In the genomic region with DNA sequence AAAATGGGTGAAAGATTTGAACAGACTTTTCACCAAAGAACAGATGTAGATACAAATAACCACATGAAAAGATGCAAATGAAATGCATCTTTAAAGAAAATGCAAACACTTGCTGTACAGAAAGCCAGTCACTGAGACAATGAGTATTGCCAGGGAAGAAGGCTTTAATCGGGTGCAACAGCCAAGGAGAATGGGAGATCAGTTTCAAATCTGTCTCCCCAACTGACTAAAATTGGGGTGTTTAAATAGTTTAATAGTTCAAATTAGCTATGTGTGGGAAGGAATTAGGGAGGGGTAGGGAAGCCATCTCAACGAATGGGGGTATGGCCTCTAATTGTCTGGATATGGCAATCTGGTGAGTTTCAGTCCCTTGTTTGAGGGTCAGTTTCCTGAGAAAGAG, we compare ENCODE assay signal across 32 cellular contexts.
"Had no signal": no experiment of that assay in that cellular context is flagged by ENCODE, and none has a peak within 500 bp of the region (broad histone marks: within the 10 kb centered on the region; RNA-seq: fewer than 3 reads in every experiment).

No MANE protein-coding gene starts in this region.

- H3K9me3 ChIP-seq: adrenal gland, body of pancreas had no signal

- H3K27ac Mint-ChIP-seq: activated CD4-positive, alpha-beta memory T cell treated with anti-CD3 and anti-CD28 coated beads for 36 hours; activated CD4-positive, alpha-beta T cell treated with anti-CD3 and anti-CD28 coated beads for 36 hours; activated CD4-positive, alpha-beta T cell treated with anti-CD3 and anti-CD28 coated beads, Interleukin-2, amount 10 ng/mL, durations not matched to agents 24 days and 14 days; activated CD8-positive, alpha-beta T cell treated with anti-CD3 and anti-CD28 coated beads, Interleukin-2, amount 10 ng/mL, durations not matched to agents 7 days and 5 days; activated naive CD4-positive, alpha-beta T cell treated with anti-CD3 and anti-CD28 coated beads for 36 hours; activated naive CD4-positive, alpha-beta T cell treated with anti-CD3 and anti-CD28 coated beads, Interleukin-2, amount 50 U/mL, for 24 hours; activated naive CD8-positive, alpha-beta T cell treated with anti-CD3 and anti-CD28 coated beads for 36 hours; activated naive CD8-positive, alpha-beta T cell treated with anti-CD3 and anti-CD28 coated beads, Interleukin-2, amount 50 U/mL, for 24 hours; activated T-helper 1 cell treated with anti-CD3 and anti-CD28 coated beads, Interleukin-12 subunit alpha, Interleukin-12 subunit beta, Interleukin-2, Interleukin-4 antibody, amounts not matched to agents 30 ng/mL and 10 ng/mL and 1 ng/mL, durations not matched to agents 14 hours and 24 hours and 36 hours; activated T-helper 2 cell treated with anti-CD3 and anti-CD28 coated beads, Interferon-gamma antibody, Interleukin-2, Interleukin-4, amounts not matched to agents 10 μg/mL and 5 μg/mL and 100 μg/mL, durations not matched to agents 14 hours and 24 hours and 36 hours; effector memory CD8-positive, alpha-beta T cell; T-helper 17 cell; T-helper 2 cell treated with Interferon-gamma antibody and Interleukin-4, amounts not matched to agents 5 μg/mL and 100 μg/mL, for 36 hours had no signal

- H3K4me3 Mint-ChIP-seq: activated CD4-positive, alpha-beta memory T cell treated with anti-CD3 and anti-CD28 coated beads for 36 hours; activated CD4-positive, alpha-beta T cell treated with anti-CD3 and anti-CD28 coated beads for 36 hours; activated CD4-positive, alpha-beta T cell treated with anti-CD3 and anti-CD28 coated beads, Interleukin-2, amount 10 ng/mL, durations not matched to agents 24 days and 14 days; activated CD8-positive, alpha-beta memory T cell treated with anti-CD3 and anti-CD28 coated beads, Interleukin-2, amount 10 ng/mL, durations not matched to agents 7 days and 5 days; activated CD8-positive, alpha-beta T cell treated with anti-CD3 and anti-CD28 coated beads, Interleukin-2, amount 10 ng/mL, durations not matched to agents 7 days and 5 days; activated naive CD4-positive, alpha-beta T cell treated with anti-CD3 and anti-CD28 coated beads for 36 hours; activated naive CD4-positive, alpha-beta T cell treated with anti-CD3 and anti-CD28 coated beads, Interleukin-2, amount 50 U/mL, for 24 hours; activated naive CD8-positive, alpha-beta T cell treated with anti-CD3 and anti-CD28 coated beads for 36 hours; activated naive CD8-positive, alpha-beta T cell treated with anti-CD3 and anti-CD28 coated beads, Interleukin-2, amount 50 U/mL, for 24 hours; activated T-helper 1 cell treated with anti-CD3 and anti-CD28 coated beads, Interleukin-12 subunit alpha, Interleukin-12 subunit beta, Interleukin-2, Interleukin-4 antibody, amounts not matched to agents 30 ng/mL and 10 ng/mL and 1 ng/mL, durations not matched to agents 14 hours and 24 hours and 36 hours; effector memory CD8-positive, alpha-beta T cell; T-helper 17 cell; T-helper 2 cell treated with Interferon-gamma antibody and Interleukin-4, amounts not matched to agents 5 μg/mL and 100 μg/mL, for 36 hours had no signal

- ATAC-seq: activated CD4-positive, alpha-beta T cell treated with anti-CD3 and anti-CD28 coated beads for 36 hours; activated CD8-positive, alpha-beta memory T cell treated with anti-CD3 and anti-CD28 coated beads, Interleukin-2, amount 10 ng/mL, durations not matched to agents 7 days and 5 days; activated CD8-positive, alpha-beta T cell treated with anti-CD3 and anti-CD28 coated beads, Interleukin-2, amount 10 ng/mL, durations not matched to agents 7 days and 5 days; activated naive CD8-positive, alpha-beta T cell treated with anti-CD3 and anti-CD28 coated beads, Interleukin-2, amount 50 U/mL, for 24 hours; body of pancreas; effector memory CD8-positive, alpha-beta T cell; T-helper 17 cell had no signal

- DNase-seq: activated CD4-positive, alpha-beta memory T cell treated with anti-CD3 and anti-CD28 coated beads for 36 hours; activated CD4-positive, alpha-beta T cell treated with anti-CD3 and anti-CD28 coated beads for 36 hours; activated CD4-positive, alpha-beta T cell treated with anti-CD3 and anti-CD28 coated beads, Interleukin-2, amount 10 ng/mL, durations not matched to agents 24 days and 14 days; activated CD4-positive, CD25-positive, alpha-beta regulatory T cell; activated CD4-positive, CD25-positive, alpha-beta regulatory T cell treated with anti-CD3 and anti-CD28 coated beads, Interleukin-2, amount 50 U/mL, for 72 hours; activated CD8-positive, alpha-beta memory T cell treated with anti-CD3 and anti-CD28 coated beads, Interleukin-2, amount 10 ng/mL, durations not matched to agents 7 days and 5 days; activated CD8-positive, alpha-beta memory T cell treated with anti-CD3 and anti-CD28 coated beads, Interleukin-2, amount 50 U/mL, for 4 hours; activated CD8-positive, alpha-beta T cell treated with anti-CD3 and anti-CD28 coated beads, Interleukin-2, amount 10 ng/mL, durations not matched to agents 7 days and 5 days; activated effector memory CD4-positive, alpha-beta T cell treated with anti-CD3 and anti-CD28 coated beads, Interleukin-2, amount 50 U/mL, for 16 hours; activated naive CD4-positive, alpha-beta T cell treated with anti-CD3 and anti-CD28 coated beads for 36 hours; activated naive CD8-positive, alpha-beta T cell treated with anti-CD3 and anti-CD28 coated beads for 36 hours; activated naive CD8-positive, alpha-beta T cell treated with anti-CD3 and anti-CD28 coated beads, Interleukin-2, amount 50 U/mL, for 24 hours; activated T-cell treated with anti-CD3 and anti-CD28 coated beads, Interleukin-2, amount 50 U/mL, for 1 hour; activated T-cell treated with anti-CD3 and anti-CD28 coated beads, Interleukin-2, amount 50 U/mL, for 48 hours; adrenal gland; amygdala; aorta; body of pancreas; caudate nucleus; cortex of kidney; dermis blood vessel endothelial cell; effector CD4-positive, alpha-beta T cell; effector memory CD8-positive, alpha-beta T cell; foreskin fibroblast; head of caudate nucleus; T-helper 17 cell; T1000 had no signal

- H3K27ac ChIP-seq: adrenal gland, body of pancreas, epithelial cell of prostate had no signal

- H3K4me1 Mint-ChIP-seq: activated CD4-positive, alpha-beta T cell treated with anti-CD3 and anti-CD28 coated beads for 36 hours; activated CD4-positive, alpha-beta T cell treated with anti-CD3 and anti-CD28 coated beads, Interleukin-2, amount 10 ng/mL, durations not matched to agents 24 days and 14 days; activated CD8-positive, alpha-beta memory T cell treated with anti-CD3 and anti-CD28 coated beads, Interleukin-2, amount 10 ng/mL, durations not matched to agents 7 days and 5 days; activated naive CD4-positive, alpha-beta T cell treated with anti-CD3 and anti-CD28 coated beads, Interleukin-2, amount 50 U/mL, for 24 hours; activated naive CD8-positive, alpha-beta T cell treated with anti-CD3 and anti-CD28 coated beads for 36 hours; activated naive CD8-positive, alpha-beta T cell treated with anti-CD3 and anti-CD28 coated beads, Interleukin-2, amount 50 U/mL, for 24 hours; T-helper 17 cell had no signal

- H3K4me1 ChIP-seq: body of pancreas had no signal

- H3K27me3 Mint-ChIP-seq: activated CD4-positive, alpha-beta memory T cell treated with anti-CD3 and anti-CD28 coated beads for 36 hours; activated CD4-positive, alpha-beta T cell treated with anti-CD3 and anti-CD28 coated beads, Interleukin-2, amount 10 ng/mL, durations not matched to agents 24 days and 14 days; activated naive CD4-positive, alpha-beta T cell treated with anti-CD3 and anti-CD28 coated beads, Interleukin-2, amount 50 U/mL, for 24 hours; activated naive CD8-positive, alpha-beta T cell treated with anti-CD3 and anti-CD28 coated beads for 36 hours had no signal

- H3K36me3 ChIP-seq: adrenal gland had no signal

- H3K4me3 ChIP-seq: adrenal gland, body of pancreas had no signal

- H3K27me3 ChIP-seq: adrenal gland, body of pancreas had no signal

- H3K36me3 Mint-ChIP-seq: activated CD8-positive, alpha-beta memory T cell treated with anti-CD3 and anti-CD28 coated beads, Interleukin-2, amount 10 ng/mL, durations not matched to agents 7 days and 5 days had no signal
